1 cellular context compared by ENCODE assay signal in the genomic region with DNA sequence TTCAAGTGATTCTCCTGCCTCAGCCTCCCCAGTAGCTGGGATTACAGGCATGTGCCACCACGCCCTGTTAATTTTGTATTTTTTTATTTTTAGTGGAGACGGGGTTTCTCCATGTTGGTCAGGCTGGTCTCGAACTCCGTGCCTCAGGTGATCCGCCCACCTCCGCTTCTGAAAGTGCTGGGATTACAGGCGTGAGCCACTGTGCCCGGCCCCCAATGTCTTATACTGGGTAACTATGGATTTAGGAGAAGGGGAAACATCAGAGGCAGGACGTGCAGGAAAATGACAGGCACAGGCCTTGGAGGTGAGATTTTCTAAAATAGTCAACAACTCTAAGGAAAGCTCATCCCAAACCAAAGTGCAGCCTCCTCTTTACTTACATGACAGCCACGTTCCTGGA.
TF ChIP-seq lines count a peak whose summit lies in the region.

No MANE protein-coding gene starts in this region.

TF ChIP-seq in A549, 52 proteins besides CTCF, POLR2A, EP300 and RAD21 (continued from another document):
- TF ChIP-seq ZSCAN20 (CRISPR knock-in tag; IDR thresholded peaks at IDR 0.05), result no peak
